In the genomic region with DNA sequence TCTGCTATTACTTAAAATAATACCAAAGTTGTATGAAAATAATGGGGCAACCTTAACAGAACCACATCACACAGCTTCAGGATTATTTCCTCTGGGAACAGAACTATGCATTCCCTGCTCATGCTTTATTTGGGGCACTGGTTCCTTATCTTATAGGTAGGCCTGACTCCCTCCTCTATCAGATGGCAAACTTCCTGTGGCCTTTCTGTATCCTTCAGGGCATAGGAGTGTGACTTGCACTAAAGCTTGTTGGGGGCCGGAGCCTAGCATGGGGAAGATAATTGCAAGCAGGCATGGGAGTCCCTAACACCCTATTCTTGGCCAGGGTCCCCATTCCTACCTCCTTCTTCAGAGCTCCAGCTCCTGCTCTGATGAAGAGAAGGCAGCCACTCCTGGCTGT, we compare ENCODE assay signal across 2 cellular contexts.
TF ChIP-seq lines count a peak whose summit lies in the region.

No MANE protein-coding gene starts in this region.

TF ChIP-seq in HepG2, 621 proteins besides CTCF, POLR2A, EP300 and RAD21:
- no peak for TF ChIP-seq SMAD3 (CRISPR knock-in tag; IDR thresholded peaks at IDR 0.05)
- TF ChIP-seq CHCHD3 (CRISPR knock-in tag; IDR thresholded peaks at IDR 0.05), result no peak
- no peak for TF ChIP-seq JDP2 (CRISPR knock-in tag; IDR thresholded peaks at IDR 0.05; ENCODE audit: borderline replicate concordance)
- no peak for TF ChIP-seq SCMH1 (CRISPR knock-in tag; IDR thresholded peaks at IDR 0.05; ENCODE audit: borderline replicate concordance)
- no peak for TF ChIP-seq HOXD1 (CRISPR knock-in tag; IDR thresholded peaks at IDR 0.05)
- no peak for TF ChIP-seq MBD4 (IDR thresholded peaks at IDR 0.05; ENCODE audit: borderline replicate concordance, low read length)
- TF ChIP-seq SATB2 (CRISPR knock-in tag; IDR thresholded peaks at IDR 0.05), result no peak
- TF ChIP-seq HNRNPLL (IDR thresholded peaks at IDR 0.05; ENCODE audit: low read depth, low read length, poor library complexity, severe bottlenecking), result no peak
- TF ChIP-seq SKI (IDR thresholded peaks at IDR 0.05; ENCODE audit: partially characterized antibody), result no peak
- no peak for TF ChIP-seq GLI4 (CRISPR knock-in tag; IDR thresholded peaks at IDR 0.05; ENCODE audit: borderline replicate concordance)
TF ChIP-seq in HepG2: peak in this region for 0.

TF ChIP-seq in H1, 55 proteins besides CTCF, POLR2A, EP300 and RAD21:
- TF ChIP-seq GTF2F1 (IDR thresholded peaks at IDR 0.05; ENCODE audit: borderline replicate concordance, low read depth, low read length), result no peak
- TF ChIP-seq SRF (IDR thresholded peaks at IDR 0.05; ENCODE audit: low read depth, low read length), result no peak
- no peak for TF ChIP-seq JUND (IDR thresholded peaks at IDR 0.05; ENCODE audit: low read length)
- TF ChIP-seq ZNF274 (IDR thresholded peaks at IDR 0.05; ENCODE audit: borderline replicate concordance, extremely low read depth, low read length), result no peak
- no peak for TF ChIP-seq RNF2 (IDR thresholded peaks at IDR 0.05; ENCODE audit: borderline replicate concordance, low read depth, low read length, missing control alignments, poor library complexity, severe bottlenecking)
- TF ChIP-seq BRCA1 (IDR thresholded peaks at IDR 0.05; ENCODE audit: low read depth, low read length), result no peak
- TF ChIP-seq, protein P1, sequence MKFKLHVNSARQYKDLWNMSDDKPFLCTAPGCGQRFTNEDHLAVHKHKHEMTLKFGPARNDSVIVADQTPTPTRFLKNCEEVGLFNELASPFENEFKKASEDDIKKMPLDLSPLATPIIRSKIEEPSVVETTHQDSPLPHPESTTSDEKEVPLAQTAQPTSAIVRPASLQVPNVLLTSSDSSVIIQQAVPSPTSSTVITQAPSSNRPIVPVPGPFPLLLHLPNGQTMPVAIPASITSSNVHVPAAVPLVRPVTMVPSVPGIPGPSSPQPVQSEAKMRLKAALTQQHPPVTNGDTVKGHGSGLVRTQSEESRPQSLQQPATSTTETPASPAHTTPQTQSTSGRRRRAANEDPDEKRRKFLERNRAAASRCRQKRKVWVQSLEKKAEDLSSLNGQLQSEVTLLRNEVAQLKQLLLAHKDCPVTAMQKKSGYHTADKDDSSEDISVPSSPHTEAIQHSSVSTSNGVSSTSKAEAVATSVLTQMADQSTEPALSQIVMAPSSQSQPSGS (IDR thresholded peaks at IDR 0.05; ENCODE audit: low read length), result no peak
- no peak for TF ChIP-seq RFX5 (IDR thresholded peaks at IDR 0.05; ENCODE audit: borderline replicate concordance, low read depth, low read length)
- no peak for TF ChIP-seq RBBP5 (IDR thresholded peaks at IDR 0.05; ENCODE audit: borderline replicate concordance, low read depth, low read length)
- TF ChIP-seq, protein P2, sequence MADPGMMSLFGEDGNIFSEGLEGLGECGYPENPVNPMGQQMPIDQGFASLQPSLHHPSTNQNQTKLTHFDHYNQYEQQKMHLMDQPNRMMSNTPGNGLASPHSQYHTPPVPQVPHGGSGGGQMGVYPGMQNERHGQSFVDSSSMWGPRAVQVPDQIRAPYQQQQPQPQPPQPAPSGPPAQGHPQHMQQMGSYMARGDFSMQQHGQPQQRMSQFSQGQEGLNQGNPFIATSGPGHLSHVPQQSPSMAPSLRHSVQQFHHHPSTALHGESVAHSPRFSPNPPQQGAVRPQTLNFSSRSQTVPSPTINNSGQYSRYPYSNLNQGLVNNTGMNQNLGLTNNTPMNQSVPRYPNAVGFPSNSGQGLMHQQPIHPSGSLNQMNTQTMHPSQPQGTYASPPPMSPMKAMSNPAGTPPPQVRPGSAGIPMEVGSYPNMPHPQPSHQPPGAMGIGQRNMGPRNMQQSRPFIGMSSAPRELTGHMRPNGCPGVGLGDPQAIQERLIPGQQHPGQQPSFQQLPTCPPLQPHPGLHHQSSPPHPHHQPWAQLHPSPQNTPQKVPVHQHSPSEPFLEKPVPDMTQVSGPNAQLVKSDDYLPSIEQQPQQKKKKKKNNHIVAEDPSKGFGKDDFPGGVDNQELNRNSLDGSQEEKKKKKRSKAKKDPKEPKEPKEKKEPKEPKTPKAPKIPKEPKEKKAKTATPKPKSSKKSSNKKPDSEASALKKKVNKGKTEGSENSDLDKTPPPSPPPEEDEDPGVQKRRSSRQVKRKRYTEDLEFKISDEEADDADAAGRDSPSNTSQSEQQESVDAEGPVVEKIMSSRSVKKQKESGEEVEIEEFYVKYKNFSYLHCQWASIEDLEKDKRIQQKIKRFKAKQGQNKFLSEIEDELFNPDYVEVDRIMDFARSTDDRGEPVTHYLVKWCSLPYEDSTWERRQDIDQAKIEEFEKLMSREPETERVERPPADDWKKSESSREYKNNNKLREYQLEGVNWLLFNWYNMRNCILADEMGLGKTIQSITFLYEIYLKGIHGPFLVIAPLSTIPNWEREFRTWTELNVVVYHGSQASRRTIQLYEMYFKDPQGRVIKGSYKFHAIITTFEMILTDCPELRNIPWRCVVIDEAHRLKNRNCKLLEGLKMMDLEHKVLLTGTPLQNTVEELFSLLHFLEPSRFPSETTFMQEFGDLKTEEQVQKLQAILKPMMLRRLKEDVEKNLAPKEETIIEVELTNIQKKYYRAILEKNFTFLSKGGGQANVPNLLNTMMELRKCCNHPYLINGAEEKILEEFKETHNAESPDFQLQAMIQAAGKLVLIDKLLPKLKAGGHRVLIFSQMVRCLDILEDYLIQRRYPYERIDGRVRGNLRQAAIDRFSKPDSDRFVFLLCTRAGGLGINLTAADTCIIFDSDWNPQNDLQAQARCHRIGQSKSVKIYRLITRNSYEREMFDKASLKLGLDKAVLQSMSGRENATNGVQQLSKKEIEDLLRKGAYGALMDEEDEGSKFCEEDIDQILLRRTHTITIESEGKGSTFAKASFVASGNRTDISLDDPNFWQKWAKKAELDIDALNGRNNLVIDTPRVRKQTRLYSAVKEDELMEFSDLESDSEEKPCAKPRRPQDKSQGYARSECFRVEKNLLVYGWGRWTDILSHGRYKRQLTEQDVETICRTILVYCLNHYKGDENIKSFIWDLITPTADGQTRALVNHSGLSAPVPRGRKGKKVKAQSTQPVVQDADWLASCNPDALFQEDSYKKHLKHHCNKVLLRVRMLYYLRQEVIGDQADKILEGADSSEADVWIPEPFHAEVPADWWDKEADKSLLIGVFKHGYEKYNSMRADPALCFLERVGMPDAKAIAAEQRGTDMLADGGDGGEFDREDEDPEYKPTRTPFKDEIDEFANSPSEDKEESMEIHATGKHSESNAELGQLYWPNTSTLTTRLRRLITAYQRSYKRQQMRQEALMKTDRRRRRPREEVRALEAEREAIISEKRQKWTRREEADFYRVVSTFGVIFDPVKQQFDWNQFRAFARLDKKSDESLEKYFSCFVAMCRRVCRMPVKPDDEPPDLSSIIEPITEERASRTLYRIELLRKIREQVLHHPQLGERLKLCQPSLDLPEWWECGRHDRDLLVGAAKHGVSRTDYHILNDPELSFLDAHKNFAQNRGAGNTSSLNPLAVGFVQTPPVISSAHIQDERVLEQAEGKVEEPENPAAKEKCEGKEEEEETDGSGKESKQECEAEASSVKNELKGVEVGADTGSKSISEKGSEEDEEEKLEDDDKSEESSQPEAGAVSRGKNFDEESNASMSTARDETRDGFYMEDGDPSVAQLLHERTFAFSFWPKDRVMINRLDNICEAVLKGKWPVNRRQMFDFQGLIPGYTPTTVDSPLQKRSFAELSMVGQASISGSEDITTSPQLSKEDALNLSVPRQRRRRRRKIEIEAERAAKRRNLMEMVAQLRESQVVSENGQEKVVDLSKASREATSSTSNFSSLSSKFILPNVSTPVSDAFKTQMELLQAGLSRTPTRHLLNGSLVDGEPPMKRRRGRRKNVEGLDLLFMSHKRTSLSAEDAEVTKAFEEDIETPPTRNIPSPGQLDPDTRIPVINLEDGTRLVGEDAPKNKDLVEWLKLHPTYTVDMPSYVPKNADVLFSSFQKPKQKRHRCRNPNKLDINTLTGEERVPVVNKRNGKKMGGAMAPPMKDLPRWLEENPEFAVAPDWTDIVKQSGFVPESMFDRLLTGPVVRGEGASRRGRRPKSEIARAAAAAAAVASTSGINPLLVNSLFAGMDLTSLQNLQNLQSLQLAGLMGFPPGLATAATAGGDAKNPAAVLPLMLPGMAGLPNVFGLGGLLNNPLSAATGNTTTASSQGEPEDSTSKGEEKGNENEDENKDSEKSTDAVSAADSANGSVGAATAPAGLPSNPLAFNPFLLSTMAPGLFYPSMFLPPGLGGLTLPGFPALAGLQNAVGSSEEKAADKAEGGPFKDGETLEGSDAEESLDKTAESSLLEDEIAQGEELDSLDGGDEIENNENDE (IDR thresholded peaks at IDR 0.05; ENCODE audit: insufficient replicate concordance, low read length), result no peak
- TF ChIP-seq, protein P3, sequence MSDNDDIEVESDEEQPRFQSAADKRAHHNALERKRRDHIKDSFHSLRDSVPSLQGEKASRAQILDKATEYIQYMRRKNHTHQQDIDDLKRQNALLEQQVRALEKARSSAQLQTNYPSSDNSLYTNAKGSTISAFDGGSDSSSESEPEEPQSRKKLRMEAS (IDR thresholded peaks at IDR 0.05), result no peak
TF ChIP-seq in H1: peak in this region for 0.
